ENCODE assay signal across 15 cellular contexts in genomic region chr20:51763965-51764602, GRCh38.
DNase-seq lines count a peak whose midpoint lies in the region; ATAC-seq and TF ChIP-seq lines count a peak whose summit lies in the region.
"Had no signal": no experiment of that assay in that cellular context is flagged by ENCODE, and none has a peak within 500 bp of the region (broad histone marks: within the 10 kb centered on the region; RNA-seq: fewer than 3 reads in every experiment).

No MANE protein-coding gene starts in this region.

- no peak for TF ChIP-seq CTCF in fibroblast of pulmonary artery (IDR thresholded peaks at IDR 0.05; ENCODE audit: low read length, missing control alignments)

- DNase-seq in AG08395 (ENCODE audit: low spot score) = peak; percentile 38
- peak; percentile 56 for DNase-seq in HS-5 (ENCODE audit: low read depth)
- DNase-seq in SKM-1 (lab: John Stamatoyannopoulos, UW; ENCODE audit: unreplicated experiment) = peak; percentile 84
- DNase-seq in fibroblast of pulmonary artery (ENCODE audit: low read depth) = peak; percentile 23
- no peak for DNase-seq in stimulated activated CD4-positive, alpha-beta T cell treated with anti-CD3 and anti-CD28 coated beads, Interleukin-1b, Interleukin-23, amount 100 ng/mL, for 48 hours
- DNase-seq: glutamatergic neuron, NCI-H1092 treated with DMSO at 0.1 percent for 48 hours, NCI-H774 had no signal

- no peak for ATAC-seq in GM18858 (IDR thresholded peaks at IDR 0.05; ENCODE audit: unreplicated experiment)
- no peak for ATAC-seq in GM19324 (IDR thresholded peaks at IDR 0.05; ENCODE audit: low FRiP score, unreplicated experiment)
- no peak for ATAC-seq in HG03571 (IDR thresholded peaks at IDR 0.05; ENCODE audit: unreplicated experiment)
- ATAC-seq: GM12878, WTC11 had no signal

- H3K4me3 ChIP-seq in fibroblast of pulmonary artery (replicated peaks; ENCODE audit: low read depth, low read length) = no peak overlapping the region
- H3K4me3 ChIP-seq: coronary artery, GM12878, HAP-1 had no signal
